In genomic region chr10:7507887-7508726, GRCh38 we compare ENCODE assay signal across 10 cellular contexts.
DNase-seq lines count a peak whose midpoint lies in the region; ATAC-seq, FAIRE-seq and TF ChIP-seq lines count a peak whose summit lies in the region.
"Had no signal": no experiment of that assay in that cellular context is flagged by ENCODE, and none has a peak within 500 bp of the region (broad histone marks: within the 10 kb centered on the region; RNA-seq: fewer than 3 reads in every experiment).

No MANE protein-coding gene starts in this region.

- H3K27me3 Mint-ChIP-seq in CD8-positive, alpha-beta T cell (ENCODE audit: low read depth) = no peaks in the 10 kb centered on the region
- H3K27me3 Mint-ChIP-seq in IgD-negative memory B cell (no peaks in the 10 kb centered on the region), natural killer cell (ENCODE audit: low read depth in 2 of 2) (no peaks in the 10 kb centered on the region), chondrocyte (ENCODE audit: low read depth) (peaks cover 9% of the 10 kb centered on the region)
- H3K27me3 Mint-ChIP-seq in activated T-cell treated with anti-CD3 and anti-CD28 coated beads, Interleukin-2, amount 50 U/mL, for 24 hours = no peaks in the 10 kb centered on the region

- peak in 3 of 7 experiments; percentile 23 to 75 (median 55) for DNase-seq in CD8-positive, alpha-beta T cell
- peak; percentile 67 for DNase-seq in activated T-cell treated with anti-CD3 and anti-CD28 coated beads, Interleukin-2, amount 50 U/mL, for 24 hours
- DNase-seq in natural killer cell (no peak), small intestine (no peak), chondrocyte (ENCODE audit: low spot score) (no peak)
- DNase-seq: heart right ventricle had no signal

- no peaks in the 10 kb centered on the region for H3K36me3 ChIP-seq in CD8-positive, alpha-beta T cell (ENCODE audit: insufficient read depth, low read length)
- no peaks in the 10 kb centered on the region for H3K36me3 ChIP-seq in small intestine (ENCODE audit: control insufficient read depth in 2 of 2, insufficient read depth in 2 of 2, low read length in 2 of 2)
- H3K36me3 ChIP-seq: heart right ventricle had no signal

- peaks cover 20% of the 10 kb centered on the region for H3K36me3 Mint-ChIP-seq in CD8-positive, alpha-beta T cell
- H3K36me3 Mint-ChIP-seq in IgD-negative memory B cell (peaks cover 1% of the 10 kb centered on the region), natural killer cell (peaks cover 8% of the 10 kb centered on the region), chondrocyte (ENCODE audit: low read depth) (no peaks in the 10 kb centered on the region)
- peaks cover 13% of the 10 kb centered on the region for H3K36me3 Mint-ChIP-seq in activated T-cell treated with anti-CD3 and anti-CD28 coated beads, Interleukin-2, amount 50 U/mL, for 24 hours (ENCODE audit: low read depth)

- peak overlapping the region; percentile 29 for H3K27ac ChIP-seq in CD8-positive, alpha-beta T cell (ENCODE audit: low read depth, low read length)
- H3K27ac ChIP-seq in small intestine (ENCODE audit: low read depth in 1 of 2, low read length in 1 of 2) = peak overlapping the region in 1 of 2 donors; percentile 12

- peak overlapping the region; percentile 42 for H3K4me3 Mint-ChIP-seq in CD8-positive, alpha-beta T cell
- H3K4me3 Mint-ChIP-seq in IgD-negative memory B cell (peak overlapping the region in 2 of 4 donors; percentile 35 to 70), natural killer cell (peak overlapping the region; percentile 70), chondrocyte (ENCODE audit: unreplicated experiment) (no peak overlapping the region)
- H3K4me3 Mint-ChIP-seq in activated T-cell treated with anti-CD3 and anti-CD28 coated beads, Interleukin-2, amount 50 U/mL, for 24 hours = no peak overlapping the region

- POLR2A ChIA-PET in CD8-positive, alpha-beta T cell (lab: Charles Lee) = interaction anchor here (0.6 to 6.2 kb wide), 7 partner anchors 22 to 1500 kb away, joined by 3 to 27 read pairs (median 3); no protein-coding TSS in a partner anchor

- H3K4me3 ChIP-seq in CD8-positive, alpha-beta T cell (ENCODE audit: low read depth, low read length) = no peak overlapping the region
- H3K4me3 ChIP-seq in small intestine (ENCODE audit: low read depth in 1 of 2, low read length in 2 of 2) = no peak overlapping the region
- H3K4me3 ChIP-seq: heart right ventricle had no signal

- CTCF ChIA-PET in CD8-positive, alpha-beta T cell (lab: Charles Lee) = interaction anchor here (0.6 to 3.9 kb wide), 4 partner anchors 17 to 1589 kb away, joined by 3 to 13 read pairs (median 4); no protein-coding TSS in a partner anchor

- peaks cover 58% of the 10 kb centered on the region for H3K4me1 Mint-ChIP-seq in CD8-positive, alpha-beta T cell (ENCODE audit: low read depth)
- peaks cover 5 to 20% (median 11%) of the 10 kb centered on the region in 3 donors for H3K4me1 Mint-ChIP-seq in IgD-negative memory B cell
- peaks cover 35% of the 10 kb centered on the region for H3K4me1 Mint-ChIP-seq in activated T-cell treated with anti-CD3 and anti-CD28 coated beads, Interleukin-2, amount 50 U/mL, for 24 hours (ENCODE audit: low read depth)
- H3K4me1 Mint-ChIP-seq in natural killer cell = peaks cover 50 to 67% of the 10 kb centered on the region in 2 donors
- no peaks in the 10 kb centered on the region for H3K4me1 Mint-ChIP-seq in chondrocyte (ENCODE audit: low read depth)

- peaks cover 26% of the 10 kb centered on the region for H3K9me3 Mint-ChIP-seq in CD8-positive, alpha-beta T cell
- peaks cover 0 to 14% (median 9%) of the 10 kb centered on the region in 3 donors for H3K9me3 Mint-ChIP-seq in IgD-negative memory B cell
- peaks cover 26% of the 10 kb centered on the region for H3K9me3 Mint-ChIP-seq in activated T-cell treated with anti-CD3 and anti-CD28 coated beads, Interleukin-2, amount 50 U/mL, for 24 hours
- peaks cover 0 to 5% of the 10 kb centered on the region in 2 donors for H3K9me3 Mint-ChIP-seq in natural killer cell
- H3K9me3 Mint-ChIP-seq in chondrocyte (ENCODE audit: low read depth) = peaks cover 18% of the 10 kb centered on the region

- no peaks in the 10 kb centered on the region for H3K9me3 ChIP-seq in CD8-positive, alpha-beta T cell (ENCODE audit: low read length)
- no peaks in the 10 kb centered on the region for H3K9me3 ChIP-seq in small intestine (ENCODE audit: control insufficient read depth, low read depth)

- 62 to 67% (median 67%) methylated on average over 13 of the region's 13 CpGs for WGBS in small intestine, 3 donors

- H3K4me1 ChIP-seq in CD8-positive, alpha-beta T cell (ENCODE audit: insufficient read depth, low read length) = peaks cover 26% of the 10 kb centered on the region
- H3K4me1 ChIP-seq in small intestine (ENCODE audit: control insufficient read depth in 2 of 2, insufficient read depth in 1 of 2, low read depth in 1 of 2, low read length in 1 of 2) = peaks cover 0 to 3% of the 10 kb centered on the region in 2 donors

- intact Hi-C loops in CD8-positive, alpha-beta T cell (cut with DNase I, micrococcal nuclease) = loop anchor here in 1 of 2 experiments (2.0 kb wide), 1 partner anchor 23 kb away; no protein-coding TSS in a partner anchor
- intact Hi-C loops in natural killer cell (cut with micrococcal nuclease) = no loop called here

- H3K27me3 ChIP-seq in CD8-positive, alpha-beta T cell (ENCODE audit: insufficient read depth, low read length) = no peaks in the 10 kb centered on the region
- H3K27me3 ChIP-seq in small intestine (ENCODE audit: control insufficient read depth in 2 of 2, insufficient read depth in 2 of 2, low read length in 2 of 2) = no peaks in the 10 kb centered on the region

- ATAC-seq in CD8-positive, alpha-beta T cell = peak; percentile 52
- ATAC-seq in natural killer cell (peak; percentile 29 to 45 (median 36)), HG02870 (IDR thresholded peaks at IDR 0.05; ENCODE audit: unreplicated experiment) (no peak), GM18867 (IDR thresholded peaks at IDR 0.05; ENCODE audit: unreplicated experiment) (no peak)
- ATAC-seq: heart right ventricle had no signal

- peak overlapping the region; percentile 86 for H3K27ac Mint-ChIP-seq in CD8-positive, alpha-beta T cell
- H3K27ac Mint-ChIP-seq in IgD-negative memory B cell = peak overlapping the region in 2 of 3 donors; percentile 76 to 77
- peak overlapping the region; percentile 92 for H3K27ac Mint-ChIP-seq in activated T-cell treated with anti-CD3 and anti-CD28 coated beads, Interleukin-2, amount 50 U/mL, for 24 hours
- peak overlapping the region; percentile 87 to 90 for H3K27ac Mint-ChIP-seq in natural killer cell
- no peak overlapping the region for H3K27ac Mint-ChIP-seq in chondrocyte (ENCODE audit: unreplicated experiment)

- no peak for FAIRE-seq in small intestine (lab: Jason Lieb, UNC)
- FAIRE-seq: H1 had no signal

- TF ChIP-seq CTCF in CD8-positive, alpha-beta T cell (IDR thresholded peaks at IDR 0.05) = no peak
- TF ChIP-seq CTCF in natural killer cell (IDR thresholded peaks at IDR 0.05) (no peak), chondrocyte (IDR thresholded peaks at IDR 0.05) (no peak)

Comparison
In these comparisons a context has a peak if more than half of its experiments do, and no peak if none do; other contexts are left out.
1. ATAC-seq: peak in CD8-positive, alpha-beta T cell (single experiment) and natural killer cell (3 of 3); none in HG02870 (single experiment) and GM18867 (single experiment).
2. H3K4me3 Mint-ChIP-seq: peak in CD8-positive, alpha-beta T cell (single experiment) and natural killer cell (single experiment); none in activated T-cell treated with anti-CD3 and anti-CD28 coated beads, Interleukin-2, amount 50 U/mL, for 24 hours (single experiment) and chondrocyte (single experiment).